18 cellular contexts compared by ENCODE assay signal in genomic region chr4:183541081-183542045, GRCh38. TPM values are rescaled to one million over a fixed set of nuclear protein-coding genes. Genes with fewer than 3 reads are reported as not detected.
A peak's percentile ranks its signal among the peaks of the same experiment; 100 is the strongest.
DNase-seq lines count a peak whose midpoint lies in the region; ATAC-seq, FAIRE-seq and TF ChIP-seq lines count a peak whose summit lies in the region.
"Had no signal": no experiment of that assay in that cellular context is flagged by ENCODE, and none has a peak within 500 bp of the region (broad histone marks: within the 10 kb centered on the region; RNA-seq: fewer than 3 reads in every experiment).

No MANE protein-coding gene starts in this region.

- H3K79me2 ChIP-seq in HepG2 (ENCODE audit: insufficient read depth, low read length), result no peaks in the 10 kb centered on the region

- no peak for TF ChIP-seq EP300 in HepG2 (IDR thresholded peaks at IDR 0.05; ENCODE audit: low read depth in 2 of 2, low read length in 2 of 2)
- no peak for TF ChIP-seq EP300 in HepG2 (CRISPR knock-in tag; IDR thresholded peaks at IDR 0.05; ENCODE audit: borderline replicate concordance)

- POLR2A ChIA-PET in AG04450 (lab: Yijun Ruan, JAX) (no interaction called here), HepG2 (lab: Yijun Ruan, JAX) (no interaction called here)

- H3K27ac Mint-ChIP-seq in HFFc6, result no peak overlapping the region
- H3K27ac Mint-ChIP-seq: stimulated activated memory B cell treated with anti-CD40 and anti-IgM and Interleukin-4, amounts not matched to agents 10 μg/mL and 1 μg/mL and 100 μg/mL, for 72 hours had no signal

- H3K36me3 Mint-ChIP-seq in HFFc6 (ENCODE audit: low read depth), result peaks cover 15% of the 10 kb centered on the region

- peaks cover 28% of the 10 kb centered on the region for H3K27me3 Mint-ChIP-seq in HFFc6 (ENCODE audit: insufficient read depth)

- intact Hi-C loops in HepG2 (cut with micrococcal nuclease; ENCODE audit: unreplicated experiment) (no loop called here), head of caudate nucleus (cut with DNase I) (no loop called here)

- WGBS in HepG2 (ENCODE audit: low lambda C conversion rate), result 15% methylated on average over 14 of the region's 14 CpGs

- no peaks in the 10 kb centered on the region for H4K20me1 ChIP-seq in HepG2 (ENCODE audit: insufficient read depth, low read length)

- H3K9me3 ChIP-seq in AG04450 (ENCODE audit: control insufficient read depth, insufficient read depth, low read length), result peaks cover 11% of the 10 kb centered on the region
- peaks cover 5% of the 10 kb centered on the region; the same call in 1 of the 2 replicates for H3K9me3 ChIP-seq in HepG2 (ENCODE audit: low read length)
- H3K9me3 ChIP-seq: BE2C had no signal

- peak overlapping the region; percentile 45; the same call in 1 of the 2 replicates for H3K4me2 ChIP-seq in HepG2 (ENCODE audit: low read depth, low read length)

- TF ChIP-seq POLR2A in HepG2 (IDR thresholded peaks at IDR 0.05; ENCODE audit: insufficient read depth in 1 of 2, low read depth in 2 of 2, low read length in 2 of 2), result no peak

- ATAC-seq in HepG2 (peak; percentile 58), GM21390 (IDR thresholded peaks at IDR 0.05; ENCODE audit: unreplicated experiment) (no peak)
- ATAC-seq: left cardiac atrium; stimulated activated memory B cell treated with anti-CD40 and anti-IgM and Interleukin-4, amounts not matched to agents 10 μg/mL and 1 μg/mL and 100 μg/mL, for 72 hours had no signal

- peak overlapping the region; percentile 1 for H3K27ac ChIP-seq in AG04450 (ENCODE audit: low read depth, low read length)
- no peak overlapping the region for H3K27ac ChIP-seq in HepG2 (ENCODE audit: extremely low read length, insufficient read depth, low read length)
- H3K27ac ChIP-seq: epithelial cell of prostate had no signal

- in situ Hi-C loops in HepG2 (cut with HindIII; ENCODE audit: extremely low pct_ligation_motif_present, low pct_unique_long_range_greater_than_20kb), result no loop called here

- H3K9me3 Mint-ChIP-seq in HFFc6, result peaks cover 16% of the 10 kb centered on the region
- H3K9me3 Mint-ChIP-seq: neural crest cell had no signal

- H3K36me3 ChIP-seq in HepG2 (replicated peaks in 1 of 2; ENCODE audit: control insufficient read depth in 1 of 2, insufficient read depth in 2 of 2, low read length in 2 of 2), result no peaks in the 10 kb centered on the region
- H3K36me3 ChIP-seq: BE2C had no signal

- 0 out of 2 replicates have a peak overlapping the region, but pooled peaks have one; percentile 13 for H3K4me3 ChIP-seq in AG04450 (ENCODE audit: low read depth, low read length)
- H3K4me3 ChIP-seq in HepG2 (replicated peaks in 1 of 3; ENCODE audit: insufficient read depth in 1 of 3, low read depth in 2 of 3, low read length in 3 of 3), result no peak overlapping the region

- H3K4me1 ChIP-seq in HepG2 (ENCODE audit: insufficient read depth, low read length), result peaks cover 11% of the 10 kb centered on the region; the same call in 1 of the 2 replicates
- H3K4me1 ChIP-seq: BE2C had no signal

- no TSS peak for BruUV-seq in HepG2 (replicated peaks; lab: Mats Ljungman, UMichigan)

- CTCF ChIA-PET in AG04450 (lab: Charles Lee) (no interaction called here), HepG2 (lab: Yijun Ruan, JAX; ENCODE audit: low intra/inter-chr PET ratio, low total read pairs) (no interaction called here)

- no peak for TF ChIP-seq RAD21 in HepG2 (CRISPR knock-in tag; IDR thresholded peaks at IDR 0.05)

- H2AFZ ChIP-seq in HepG2 (ENCODE audit: low read length), result peak overlapping the region; percentile 2

- FAIRE-seq in HepG2 (lab: Jason Lieb, UNC), result no peak
- FAIRE-seq: TTC549 had no signal

- TF ChIP-seq CTCF in AG04450 (IDR thresholded peaks at IDR 0.05; ENCODE audit: low read depth, low read length) (no peak), HFFc6 (IDR thresholded peaks at IDR 0.05) (no peak), HepG2 (CRISPR knock-in tag; IDR thresholded peaks at IDR 0.05) (no peak)

- H3K9ac ChIP-seq in HepG2 (ENCODE audit: insufficient read depth, low read depth, low read length), result no peak overlapping the region

- peaks cover 14% of the 10 kb centered on the region for H3K4me1 Mint-ChIP-seq in HFFc6 (ENCODE audit: low read depth)
- H3K4me1 Mint-ChIP-seq: stimulated activated memory B cell treated with anti-CD40 and anti-IgM and Interleukin-4, amounts not matched to agents 10 μg/mL and 1 μg/mL and 100 μg/mL, for 72 hours had no signal

- peak; percentile 8 for DNase-seq in AG04450 (ENCODE audit: low read depth, low spot score)
- DNase-seq in HFFc6, result no peak
- peak; percentile 67 for DNase-seq in ecto neural progenitor cell (ENCODE audit: low spot score)
- no peak for DNase-seq in HepG2 (ENCODE audit: low spot score)
- DNase-seq in LoVo (ENCODE audit: low spot score), result no peak
- no peak for DNase-seq in central memory CD4-positive, alpha-beta T cell
- DNase-seq in head of caudate nucleus, result no peak
- DNase-seq: activated CD8-positive, alpha-beta memory T cell treated with anti-CD3 and anti-CD28 coated beads, Interleukin-2, amount 50 U/mL, for 4 hours; amniotic stem cell; BE2C; left cardiac atrium; NCI-H446; SHP77 treated with DMSO at 0.1 percent for 48 hours had no signal

- peak overlapping the region; percentile 38 for H3K4me3 Mint-ChIP-seq in HFFc6
- H3K4me3 Mint-ChIP-seq: neural crest cell; stimulated activated memory B cell treated with anti-CD40 and anti-IgM and Interleukin-4, amounts not matched to agents 10 μg/mL and 1 μg/mL and 100 μg/mL, for 72 hours had no signal

- H3K27me3 ChIP-seq in AG04450 (ENCODE audit: control insufficient read depth, insufficient read depth, low read length) (peaks cover 6% of the 10 kb centered on the region), HepG2 (ENCODE audit: control insufficient read depth in 1 of 2, insufficient read depth in 2 of 2, low read length in 2 of 2) (peaks cover 3 to 6% of the 10 kb centered on the region in 2 experiments; a peak in 1 of 5 replicates)
- H3K27me3 ChIP-seq: BE2C had no signal

TF ChIP-seq in HepG2, 621 proteins besides CTCF, POLR2A, EP300 and RAD21 (continues in another document):
- TF ChIP-seq HMGA1 (CRISPR knock-in tag; conservative IDR thresholded peaks at IDR 0.05), result no peak
- no peak for TF ChIP-seq HNF1B (CRISPR knock-in tag; IDR thresholded peaks at IDR 0.05)

RNA-seq across cellular contexts. Expression of gene ING2, which starts 36.5 kb away (rescaled TPM):
- polyA plus RNA-seq in AG04450 (2011; rRNA removed) (7.0 and 10.6 TPM in 2 replicates), HepG2 (2011; rRNA removed) (3.9 and 6.6 TPM in 2 replicates)
- polyA minus RNA-seq in AG04450 (2011; rRNA and poly(A)+ RNA removed), result 1.4 and 2.7 TPM in 2 replicates
- 10 to 100 TPM; 11.0 to 15.8 (median 14.7) TPM for total RNA-seq in HFFc6 (2021; fragmentation: NEBNext Ultra II Directional; extraction: Animal tissue kit (Norgen Biotek cat#: 25700))
- total RNA-seq in HepG2 (2016; rRNA removed; fragmentation: Illumina TruSeq; extraction: Trizol), result 12.4 and 16.9 TPM in 2 replicates
- total RNA-seq in HepG2 (2016; cell fraction: cytosol; rRNA removed; fragmentation: Illumina TruSeq; extraction: Trizol; ENCODE audit: low read depth), result 13.0 and 13.6 TPM in 2 replicates
- total RNA-seq in HepG2 (2016; cell fraction: insoluble cytoplasmic fraction; rRNA removed; fragmentation: Illumina TruSeq; extraction: Trizol), result 12.0 and 13.9 TPM in 2 replicates
- total RNA-seq in HepG2 (2016; cell fraction: membrane; rRNA removed; fragmentation: Illumina TruSeq; extraction: Trizol), result 21.5 and 22.6 TPM in 2 replicates
- 6.1 and 6.7 TPM in 2 replicates for total RNA-seq in HepG2 (2016; cell fraction: nucleus; rRNA removed; fragmentation: Illumina TruSeq; extraction: Trizol)
- 3.5 and 4.9 TPM in 2 replicates for polyA plus RNA-seq in HepG2 (2011; cell fraction: cytosol; rRNA removed)
- polyA plus RNA-seq in HepG2 (2011; cell fraction: nucleus; rRNA removed), result 1.4 and 2.4 TPM in 2 replicates
- 6.6 and 8.2 TPM in 2 replicates for polyA plus RNA-seq in HepG2 (2012)
- polyA plus RNA-seq in HepG2 (2016; cell fraction: cytosol; fragmentation: Illumina TruSeq; extraction: Trizol; ENCODE audit: low read depth), result 19.9 and 22.4 TPM in 2 replicates
- polyA plus RNA-seq in HepG2 (2016; cell fraction: insoluble cytoplasmic fraction; fragmentation: Illumina TruSeq; extraction: Trizol; ENCODE audit: low read depth), result 24.0 and 24.6 TPM in 2 replicates
- 24.5 and 27.0 TPM in 2 replicates for polyA plus RNA-seq in HepG2 (2016; cell fraction: membrane; fragmentation: Illumina TruSeq; extraction: Trizol; ENCODE audit: low read depth)
- polyA plus RNA-seq in HepG2 (2016; cell fraction: nucleus; fragmentation: Illumina TruSeq; extraction: Trizol; ENCODE audit: insufficient read depth, low read depth), result 11.3 and 12.8 TPM in 2 replicates
- 0.89 and 0.90 TPM in 2 replicates for polyA minus RNA-seq in HepG2 (2011; rRNA and poly(A)+ RNA removed; ENCODE audit: low replicate concordance)
- 3.3 and 3.6 TPM in 2 replicates for polyA minus RNA-seq in HepG2 (2011; cell fraction: cytosol; rRNA and poly(A)+ RNA removed)
- polyA minus RNA-seq in HepG2 (2011; cell fraction: nucleus; rRNA and poly(A)+ RNA removed), result 2.9 and 4.6 TPM in 2 replicates

Comparison
In these comparisons a context has a peak if more than half of its experiments do, and no peak if none do; other contexts are left out.
1. DNase-seq: peak in AG04450 (single experiment) and ecto neural progenitor cell (single experiment); none in HFFc6 (single experiment), HepG2 (single experiment), LoVo (single experiment), central memory CD4-positive, alpha-beta T cell (single experiment) and head of caudate nucleus (0 of 42).